Comparison of ENCODE assay signal across 9 cellular contexts in genomic region chr14:61562321-61563161, GRCh38.
DNase-seq lines count a peak whose midpoint lies in the region; ATAC-seq, FAIRE-seq and TF ChIP-seq lines count a peak whose summit lies in the region.
"Had no signal": no experiment of that assay in that cellular context is flagged by ENCODE, and none has a peak within 500 bp of the region (broad histone marks: within the 10 kb centered on the region; RNA-seq: fewer than 3 reads in every experiment).

No MANE protein-coding gene starts in this region.

- H3K4me1 ChIP-seq in mesenchymal stem cell (ENCODE audit: control insufficient read depth, insufficient read depth, low read depth, low read length) = peaks cover 34% of the 10 kb centered on the region

- peak; percentile 86 for FAIRE-seq in urothelium cell line (lab: Jason Lieb, UNC)

- H3K36me3 ChIP-seq in mesenchymal stem cell (ENCODE audit: control insufficient read depth in 1 of 2, insufficient read depth in 2 of 2, low read depth in 1 of 2, low read length in 2 of 2) = no peaks in the 10 kb centered on the region

- H2BK120ac ChIP-seq in mesenchymal stem cell (ENCODE audit: low read depth, low read length) = peak overlapping the region; percentile 94

- peak overlapping the region; percentile 98 for H4K91ac ChIP-seq in mesenchymal stem cell (ENCODE audit: low read length)

- peak overlapping the region; percentile 82 to 100 for H3K18ac ChIP-seq in mesenchymal stem cell (ENCODE audit: low read depth in 1 of 2, low read length in 2 of 2)

- H3K79me1 ChIP-seq in mesenchymal stem cell (replicated peaks; ENCODE audit: low read length, poor library complexity, severe bottlenecking) = peaks cover 2% of the 10 kb centered on the region

- H2BK15ac ChIP-seq in mesenchymal stem cell (ENCODE audit: low read depth, poor library complexity, severe bottlenecking) = peak overlapping the region; percentile 39

- H4K8ac ChIP-seq in mesenchymal stem cell (ENCODE audit: low read length) = peak overlapping the region; percentile 94

- H2BK5ac ChIP-seq in mesenchymal stem cell (ENCODE audit: low read depth, low read length, poor library complexity, severe bottlenecking) = peak overlapping the region; percentile 94

- 50% methylated on average over 7 of the region's 7 CpGs for WGBS in mesenchymal stem cell

- no peak overlapping the region for H3K4me2 ChIP-seq in mesenchymal stem cell (ENCODE audit: low read length, poor library complexity, severe bottlenecking)
- H3K4me2 ChIP-seq: KMS-11 had no signal

- ATAC-seq in GM21717 (IDR thresholded peaks at IDR 0.05; ENCODE audit: unreplicated experiment) = no peak

- peak overlapping the region; percentile 98 for H3K27ac ChIP-seq in mesenchymal stem cell (ENCODE audit: low read length, poor library complexity, severe bottlenecking)
- H3K27ac ChIP-seq: KMS-11 had no signal

- H3K4me3 ChIP-seq in astrocyte of the spinal cord (ENCODE audit: low read depth, low read length) (no peak overlapping the region), mesenchymal stem cell (ENCODE audit: insufficient read depth in 1 of 2, low read depth in 1 of 2, low read length in 2 of 2) (peak overlapping the region in 1 of 2 experiments; percentile 8)

- peak overlapping the region in 1 of 2 experiments; percentile 95 for H3K14ac ChIP-seq in mesenchymal stem cell (ENCODE audit: low read length in 2 of 2)

- H3K27me3 ChIP-seq in mesenchymal stem cell (ENCODE audit: control insufficient read depth in 1 of 2, insufficient read depth in 1 of 2, low read length in 2 of 2) = no peaks in the 10 kb centered on the region

- TF ChIP-seq CTCF in astrocyte of the spinal cord (IDR thresholded peaks at IDR 0.05; ENCODE audit: low read depth, low read length) = no peak

- peak overlapping the region; percentile 93 to 100 for H3K4ac ChIP-seq in mesenchymal stem cell (ENCODE audit: low read depth in 1 of 2, low read length in 2 of 2)

- peak overlapping the region; percentile 85 for H3K9ac ChIP-seq in mesenchymal stem cell (ENCODE audit: low read length)
- H3K9ac ChIP-seq: KMS-11 had no signal

- in situ Hi-C loops in Caki2 (cut with HindIII; ENCODE audit: low pct_unique_long_range_greater_than_20kb, low sequenced_read_pairs) (no loop called here), astrocyte of the spinal cord (cut with HindIII; ENCODE audit: low sequenced_read_pairs) (no loop called here)

- peak overlapping the region in 1 of 2 experiments; percentile 23 for H3K23ac ChIP-seq in mesenchymal stem cell (ENCODE audit: low read length in 2 of 2)

- H2AFZ ChIP-seq in mesenchymal stem cell (ENCODE audit: low read depth, low read length) = no peak overlapping the region

- peak overlapping the region; percentile 97 to 100 for H2BK12ac ChIP-seq in mesenchymal stem cell (ENCODE audit: low read length in 2 of 2)

- peak overlapping the region; percentile 98 for H2AK5ac ChIP-seq in mesenchymal stem cell (ENCODE audit: low read length, severe bottlenecking)

- no peaks in the 10 kb centered on the region for H3K9me3 ChIP-seq in mesenchymal stem cell (ENCODE audit: control insufficient read depth, low read length)

- DNase-seq in Caki2 (ENCODE audit: low read depth) = peak; percentile 91
- peak; percentile 93 for DNase-seq in NCI-H2107 treated with DMSO at 0.1 percent for 48 hours (lab: John Stamatoyannopoulos, UW; ENCODE audit: unreplicated experiment)
- DNase-seq in astrocyte of the spinal cord (ENCODE audit: low read depth, low spot score) = peak; percentile 99
- peak; percentile 100 for DNase-seq in mesenchymal stem cell
- DNase-seq in urothelium cell line (ENCODE audit: low spot score) = peak; percentile 96
- DNase-seq in GDM1 (lab: John Stamatoyannopoulos, UW) = no peak
- DNase-seq in effector CD8-positive, alpha-beta T cell (lab: John Stamatoyannopoulos, UW) = no peak

Comparison
In these comparisons a context has a peak if more than half of its experiments do, and no peak if none do; other contexts are left out.
1. DNase-seq: peak in Caki2 (single experiment), NCI-H2107 treated with DMSO at 0.1 percent for 48 hours (single experiment), astrocyte of the spinal cord (single experiment), mesenchymal stem cell (single experiment) and urothelium cell line (single experiment); none in GDM1 (single experiment) and effector CD8-positive, alpha-beta T cell (single experiment).